In genomic region chr6:159085396-159085895, GRCh38 we compare ENCODE assay signal across 1 cellular context.
TF ChIP-seq lines count a peak whose summit lies in the region.

No MANE protein-coding gene starts in this region.

TF ChIP-seq in GM23338, 12 proteins besides CTCF, POLR2A, EP300 and RAD21 (continued from another document):
- no peak for TF ChIP-seq ZNF462 (CRISPR knock-in tag; IDR thresholded peaks at IDR 0.05)
- no peak for TF ChIP-seq EZH2phosphoT487 (IDR thresholded peaks at IDR 0.05; ENCODE audit: unreplicated experiment)
- no peak for TF ChIP-seq ETS1 (IDR thresholded peaks at IDR 0.05)
- no peak for TF ChIP-seq STAT1 (IDR thresholded peaks at IDR 0.05; ENCODE audit: unreplicated experiment)
- no peak for TF ChIP-seq REST (IDR thresholded peaks at IDR 0.05; ENCODE audit: unreplicated experiment)
- TF ChIP-seq ZNF114 (CRISPR knock-in tag; IDR thresholded peaks at IDR 0.05): no peak
- no peak for TF ChIP-seq EZH2 (IDR thresholded peaks at IDR 0.05; ENCODE audit: low read depth, unreplicated experiment)
- no peak for TF ChIP-seq ZNF331 (CRISPR knock-in tag; IDR thresholded peaks at IDR 0.05; ENCODE audit: low read depth)
- TF ChIP-seq POLR2AphosphoS5 (IDR thresholded peaks at IDR 0.05; ENCODE audit: low read depth): no peak
- TF ChIP-seq NANOG (IDR thresholded peaks at IDR 0.05; ENCODE audit: borderline replicate concordance): no peak
